In genomic region chr19:19096641-19097627, GRCh38 we compare ENCODE assay signal across 1 cellular context.
TF ChIP-seq lines count a peak whose summit lies in the region.

No MANE protein-coding gene starts in this region.

TF ChIP-seq in HepG2, 621 proteins besides CTCF, POLR2A, EP300 and RAD21 (continued from another document and continues in another):
- TF ChIP-seq TAF1 (CRISPR knock-in tag; IDR thresholded peaks at IDR 0.05) = peak; percentile 23; the same call in 1 of the 2 replicates
- TF ChIP-seq SMYD3 (CRISPR knock-in tag; IDR thresholded peaks at IDR 0.05) = peak; percentile 53; the same call in 1 of the 2 replicates
- no peak; the same call in 1 of the 2 replicates for TF ChIP-seq PAWR (CRISPR knock-in tag; IDR thresholded peaks at IDR 0.05; ENCODE audit: borderline replicate concordance)
- no peak for TF ChIP-seq TBP (CRISPR knock-in tag; IDR thresholded peaks at IDR 0.05)
- TF ChIP-seq FOXP1 (IDR thresholded peaks at IDR 0.05) = no peak
- TF ChIP-seq FOXP1 (CRISPR knock-in tag; IDR thresholded peaks at IDR 0.05) = peak; percentile 84
- TF ChIP-seq MAX (IDR thresholded peaks at IDR 0.05) = peak; percentile 96
- TF ChIP-seq NFE2 (CRISPR knock-in tag; IDR thresholded peaks at IDR 0.05) = no peak
- TF ChIP-seq ZNF354B (CRISPR knock-in tag; IDR thresholded peaks at IDR 0.05) = no peak
- TF ChIP-seq HBP1 (CRISPR knock-in tag; IDR thresholded peaks at IDR 0.05; ENCODE audit: low read depth) = no peak
- 0 out of 2 replicates have a peak, but pooled peaks have one; percentile 26 for TF ChIP-seq POLR2AphosphoS5 (IDR thresholded peaks at IDR 0.05; ENCODE audit: low read depth, low read length)
- TF ChIP-seq MED13 (CRISPR knock-in tag; IDR thresholded peaks at IDR 0.05) = peak; percentile 82; the same call in 1 of the 2 replicates
- TF ChIP-seq ZNF34 (CRISPR knock-in tag; IDR thresholded peaks at IDR 0.05; ENCODE audit: borderline replicate concordance) = no peak
- TF ChIP-seq PAX8 (CRISPR knock-in tag; IDR thresholded peaks at IDR 0.05; ENCODE audit: borderline replicate concordance) = no peak
- TF ChIP-seq CEBPG (CRISPR knock-in tag; IDR thresholded peaks at IDR 0.05) = peak; percentile 86
- peak; percentile 92 for TF ChIP-seq TRAFD1 (CRISPR knock-in tag; IDR thresholded peaks at IDR 0.05; ENCODE audit: borderline replicate concordance)
- no peak for TF ChIP-seq PHB2 (IDR thresholded peaks at IDR 0.05; ENCODE audit: partially characterized antibody)
- TF ChIP-seq ETV6 (CRISPR knock-in tag; conservative IDR thresholded peaks at IDR 0.05) = 0 out of 2 replicates have a peak, but pooled peaks have one; percentile 30
- TF ChIP-seq NFKB2 (CRISPR knock-in tag; IDR thresholded peaks at IDR 0.05; ENCODE audit: borderline replicate concordance) = peak; percentile 96
- no peak; a peak in 2 of 4 replicates for TF ChIP-seq KLF16 (CRISPR knock-in tag; IDR thresholded peaks at IDR 0.05)
- TF ChIP-seq CREB1 (IDR thresholded peaks at IDR 0.05) = peak; percentile 72
- TF ChIP-seq CREB1 (CRISPR knock-in tag; IDR thresholded peaks at IDR 0.05) = peak; percentile 81
- TF ChIP-seq HNF1A (IDR thresholded peaks at IDR 0.05; ENCODE audit: low read depth) = peak; percentile 61; the same call in 1 of the 2 replicates
- TF ChIP-seq HNF1A (CRISPR knock-in tag; IDR thresholded peaks at IDR 0.05; ENCODE audit: borderline replicate concordance) = peak; percentile 83; the same call in 1 of the 2 replicates
- no peak for TF ChIP-seq ZNF572 (CRISPR knock-in tag; IDR thresholded peaks at IDR 0.05)
- peak; percentile 91 for TF ChIP-seq ZNF331 (CRISPR knock-in tag; IDR thresholded peaks at IDR 0.05)
- peak; percentile 12; the same call in 1 of the 2 replicates for TF ChIP-seq ZNF12 (CRISPR knock-in tag; IDR thresholded peaks at IDR 0.05)
- peak; percentile 72; the same call in 1 of the 2 replicates for TF ChIP-seq ZNF451 (CRISPR knock-in tag; IDR thresholded peaks at IDR 0.05)
- peak; percentile 38 for TF ChIP-seq ZNF18 (CRISPR knock-in tag; IDR thresholded peaks at IDR 0.05; ENCODE audit: insufficient replicate concordance)
- no peak for TF ChIP-seq ZBTB44 (CRISPR knock-in tag; IDR thresholded peaks at IDR 0.05)
- peak; percentile 50; the same call in 1 of the 2 replicates for TF ChIP-seq SP5 (CRISPR knock-in tag; IDR thresholded peaks at IDR 0.05; ENCODE audit: borderline replicate concordance, low read depth)
- 0 out of 2 replicates have a peak, but pooled peaks have one; percentile 49 for TF ChIP-seq SIX1 (CRISPR knock-in tag; IDR thresholded peaks at IDR 0.05; ENCODE audit: borderline replicate concordance)
- TF ChIP-seq TBL1XR1 (IDR thresholded peaks at IDR 0.05; ENCODE audit: borderline replicate concordance, low read length, partially characterized antibody) = peak; percentile 78
- TF ChIP-seq ZNF652 (CRISPR knock-in tag; IDR thresholded peaks at IDR 0.05; ENCODE audit: borderline replicate concordance, low read depth) = peak; percentile 58; the same call in 1 of the 2 replicates
- TF ChIP-seq REL (CRISPR knock-in tag; conservative IDR thresholded peaks at IDR 0.05) = no peak
- TF ChIP-seq ZNF138 (CRISPR knock-in tag; IDR thresholded peaks at IDR 0.05; ENCODE audit: low read depth) = no peak
- TF ChIP-seq ZNF546 (CRISPR knock-in tag; conservative IDR thresholded peaks at IDR 0.05) = no peak
- no peak for TF ChIP-seq PRDM4 (CRISPR knock-in tag; IDR thresholded peaks at IDR 0.05; ENCODE audit: borderline replicate concordance)
- TF ChIP-seq NR3C1 (CRISPR knock-in tag; IDR thresholded peaks at IDR 0.05) = no peak
- TF ChIP-seq ZBTB10 (CRISPR knock-in tag; IDR thresholded peaks at IDR 0.05; ENCODE audit: borderline replicate concordance) = peak; percentile 60; the same call in 1 of the 2 replicates
- TF ChIP-seq U2AF2 (IDR thresholded peaks at IDR 0.05; ENCODE audit: low read depth, low read length) = no peak
- peak; percentile 88; the same call in 1 of the 2 replicates for TF ChIP-seq ZNF816 (CRISPR knock-in tag; IDR thresholded peaks at IDR 0.05; ENCODE audit: borderline replicate concordance)
- peak; percentile 88; the same call in 1 of the 2 replicates for TF ChIP-seq CREBL2 (CRISPR knock-in tag; IDR thresholded peaks at IDR 0.05; ENCODE audit: borderline replicate concordance)
- TF ChIP-seq IKZF1 (IDR thresholded peaks at IDR 0.05) = no peak
- TF ChIP-seq ZNF441 (CRISPR knock-in tag; IDR thresholded peaks at IDR 0.05; ENCODE audit: borderline replicate concordance) = no peak; the same call in 1 of the 2 replicates
